ENCODE assay signal across 11 cellular contexts in the genomic region with DNA sequence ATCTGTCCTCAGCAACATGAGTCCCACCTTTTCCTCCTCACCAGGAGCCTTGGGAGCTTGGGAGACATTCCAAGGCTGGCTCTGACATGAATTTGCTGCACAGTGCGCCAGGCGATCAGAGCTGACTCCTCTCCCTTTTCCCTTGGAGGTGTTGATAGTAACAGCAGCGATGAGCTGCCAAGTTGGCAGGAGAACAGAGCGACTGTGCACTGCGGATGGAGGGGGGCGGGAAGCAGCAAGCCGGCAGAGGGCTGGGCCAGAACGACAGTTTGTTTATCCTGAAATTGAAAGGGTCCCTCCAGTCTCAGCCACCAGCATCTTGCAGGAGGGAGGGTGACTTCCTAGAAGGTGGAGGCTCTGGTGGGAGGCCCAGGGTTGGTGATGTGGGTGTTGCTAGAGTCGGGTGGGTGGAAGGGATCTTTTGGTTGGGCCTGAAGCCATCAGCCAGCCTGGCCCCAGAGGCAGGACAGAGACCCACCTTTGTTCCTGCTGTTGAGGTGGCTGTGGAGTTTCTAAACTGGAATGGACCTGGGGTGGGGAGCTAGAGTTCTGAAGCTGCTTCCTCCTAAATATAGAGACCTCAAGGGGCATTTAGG. TPM values are rescaled to one million over a fixed set of nuclear protein-coding genes. Genes with fewer than 3 reads are reported as not detected.
DNase-seq lines count a peak whose midpoint lies in the region; ATAC-seq lines count a peak whose summit lies in the region.
"Had no signal": no experiment of that assay in that cellular context is flagged by ENCODE, and none has a peak within 500 bp of the region (broad histone marks: within the 10 kb centered on the region; RNA-seq: fewer than 3 reads in every experiment).

No MANE protein-coding gene starts in this region.

- H3K4me3 Mint-ChIP-seq in activated T-helper 17 cell treated with anti-CD3 and anti-CD28 coated beads, Interleukin-2, amount 50 U/mL, for 72 hours: no peak overlapping the region
- H3K4me3 Mint-ChIP-seq in activated CD4-positive, alpha-beta T cell treated with anti-CD3 and anti-CD28 coated beads for 36 hours: no peak overlapping the region
- H3K4me3 Mint-ChIP-seq: IgD-negative memory B cell had no signal

- no peaks in the 10 kb centered on the region for H3K9me3 ChIP-seq in neuronal stem cell (replicated peaks in 1 of 2; ENCODE audit: control insufficient read depth in 2 of 2, insufficient read depth in 1 of 2, low read depth in 1 of 2, low read length in 2 of 2)

- no peak overlapping the region for H3K4ac ChIP-seq in neuronal stem cell (ENCODE audit: low read length)

- no CpG with 5 or more reads among the region's 9 CpGs for WGBS in neuronal stem cell (ENCODE audit: extremely low coverage in 2 of 2, insufficient read length in 2 of 2, insufficient replicate concordance in 1 of 2), 2 donors

- intact Hi-C loops in activated CD4-positive, alpha-beta T cell treated with anti-CD3 and anti-CD28 coated beads for 36 hours (cut with DNase I, micrococcal nuclease): no loop called here

- H3K79me1 ChIP-seq in neuronal stem cell (ENCODE audit: low read depth, low read length): no peaks in the 10 kb centered on the region

- DNase-seq in Daoy (ENCODE audit: low read depth): peak; percentile 35
- DNase-seq in NCI-H226: peak; percentile 26
- DNase-seq in neuronal stem cell (ENCODE audit: low spot score): no peak
- no peak for DNase-seq in stimulated activated CD8-positive, alpha-beta memory T cell treated with anti-CD3 and anti-CD28 coated beads, Interleukin-4, amount 100 ng/mL, for 48 hours
- no peak for DNase-seq in NCI-H526 (lab: John Stamatoyannopoulos, UW)
- no peak for DNase-seq in activated CD4-positive, alpha-beta T cell treated with anti-CD3 and anti-CD28 coated beads for 36 hours
- DNase-seq: activated effector memory CD4-positive, alpha-beta T cell treated with anti-CD3 and anti-CD28 coated beads, Interleukin-2, amount 50 U/mL, for 16 hours; islet precursor cell had no signal

- peaks cover 0 to 78% (median 0%) of the 10 kb centered on the region in 3 experiments for H3K27me3 ChIP-seq in neuronal stem cell (ENCODE audit: control insufficient read depth in 3 of 3, insufficient read depth in 3 of 3, low read depth in 1 of 3, low read length in 3 of 3)

- no peak overlapping the region for H3K4me3 ChIP-seq in neuronal stem cell (ENCODE audit: low read length in 2 of 2)

- H3K27me3 Mint-ChIP-seq in activated T-helper 17 cell treated with anti-CD3 and anti-CD28 coated beads, Interleukin-2, amount 50 U/mL, for 72 hours: peaks cover 3% of the 10 kb centered on the region
- peaks cover 2% of the 10 kb centered on the region for H3K27me3 Mint-ChIP-seq in activated CD4-positive, alpha-beta T cell treated with anti-CD3 and anti-CD28 coated beads for 36 hours

- peaks cover 0 to 7% of the 10 kb centered on the region in 2 donors for H3K4me1 ChIP-seq in neuronal stem cell (ENCODE audit: control insufficient read depth in 2 of 2, insufficient read depth in 1 of 2, low read depth in 1 of 2, low read length in 2 of 2)

- peak overlapping the region; percentile 39 for H2AFZ ChIP-seq in neuronal stem cell (ENCODE audit: low read length)

- no peak overlapping the region for H3K14ac ChIP-seq in neuronal stem cell (ENCODE audit: low read length)

- H3K36me3 Mint-ChIP-seq in activated T-helper 17 cell treated with anti-CD3 and anti-CD28 coated beads, Interleukin-2, amount 50 U/mL, for 72 hours (ENCODE audit: low read depth): no peaks in the 10 kb centered on the region
- H3K36me3 Mint-ChIP-seq in activated CD4-positive, alpha-beta T cell treated with anti-CD3 and anti-CD28 coated beads for 36 hours (ENCODE audit: low read depth): no peaks in the 10 kb centered on the region
- H3K36me3 Mint-ChIP-seq: IgD-negative memory B cell had no signal

- H2BK120ac ChIP-seq in neuronal stem cell (ENCODE audit: low read depth, low read length): no peak overlapping the region

- no peak overlapping the region for H3K27ac Mint-ChIP-seq in activated T-helper 17 cell treated with anti-CD3 and anti-CD28 coated beads, Interleukin-2, amount 50 U/mL, for 72 hours
- H3K27ac Mint-ChIP-seq in activated CD4-positive, alpha-beta T cell treated with anti-CD3 and anti-CD28 coated beads for 36 hours: no peak overlapping the region
- H3K27ac Mint-ChIP-seq: IgD-negative memory B cell had no signal

- H3K9me3 Mint-ChIP-seq in activated T-helper 17 cell treated with anti-CD3 and anti-CD28 coated beads, Interleukin-2, amount 50 U/mL, for 72 hours: no peaks in the 10 kb centered on the region
- H3K9me3 Mint-ChIP-seq in activated CD4-positive, alpha-beta T cell treated with anti-CD3 and anti-CD28 coated beads for 36 hours (ENCODE audit: low read depth): no peaks in the 10 kb centered on the region
- H3K9me3 Mint-ChIP-seq: IgD-negative memory B cell had no signal

- peak overlapping the region; percentile 17 for H2BK15ac ChIP-seq in neuronal stem cell (ENCODE audit: low read length)

- no peak overlapping the region for H2BK5ac ChIP-seq in neuronal stem cell (ENCODE audit: low read length)

- H3K36me3 ChIP-seq in neuronal stem cell (replicated peaks in 1 of 2; ENCODE audit: control insufficient read depth in 2 of 2, insufficient read depth in 2 of 2, low read length in 2 of 2): no peaks in the 10 kb centered on the region

- POLR2A ChIA-PET in activated CD4-positive, alpha-beta T cell treated with anti-CD3 and anti-CD28 coated beads for 36 hours (lab: Charles Lee): no interaction called here

- H3K18ac ChIP-seq in neuronal stem cell (ENCODE audit: low read length): peak overlapping the region; percentile 69

- ATAC-seq in esophagus mucosa: peak; percentile 61
- ATAC-seq in activated T-helper 17 cell treated with anti-CD3 and anti-CD28 coated beads, Interleukin-2, amount 50 U/mL, for 72 hours (replicated peaks): no peak
- ATAC-seq in activated CD4-positive, alpha-beta T cell treated with anti-CD3 and anti-CD28 coated beads for 36 hours: no peak

- H4K8ac ChIP-seq in neuronal stem cell (ENCODE audit: low read depth, low read length): no peak overlapping the region

- CTCF ChIA-PET in activated CD4-positive, alpha-beta T cell treated with anti-CD3 and anti-CD28 coated beads for 36 hours (lab: Charles Lee): interaction anchor here (0.6 to 1.1 kb wide), 5 partner anchors 8 to 459 kb away, joined by 3 to 4 read pairs (median 3); no protein-coding TSS in a partner anchor

- H2AK5ac ChIP-seq in neuronal stem cell (ENCODE audit: low read depth, low read length): no peak overlapping the region

- no peaks in the 10 kb centered on the region for H3K4me1 Mint-ChIP-seq in activated T-helper 17 cell treated with anti-CD3 and anti-CD28 coated beads, Interleukin-2, amount 50 U/mL, for 72 hours
- no peaks in the 10 kb centered on the region for H3K4me1 Mint-ChIP-seq in activated CD4-positive, alpha-beta T cell treated with anti-CD3 and anti-CD28 coated beads for 36 hours
- H3K4me1 Mint-ChIP-seq: IgD-negative memory B cell had no signal

- no peak overlapping the region for H4K91ac ChIP-seq in neuronal stem cell (ENCODE audit: low read depth, low read length, poor library complexity)

- no peak overlapping the region for H3K4me2 ChIP-seq in neuronal stem cell (ENCODE audit: insufficient read depth, low read length, poor library complexity, severe bottlenecking)

- no peak overlapping the region for H3K23ac ChIP-seq in neuronal stem cell (ENCODE audit: low read depth, low read length, poor library complexity)

- no peak overlapping the region for H2BK12ac ChIP-seq in neuronal stem cell (ENCODE audit: low read length)

- H3K9ac ChIP-seq in neuronal stem cell (ENCODE audit: low read depth, low read length, poor library complexity): no peak overlapping the region

- H3K27ac ChIP-seq in neuronal stem cell (replicated peaks; ENCODE audit: low read length): no peak overlapping the region

RNA-seq across cellular contexts. Expression of a gene that starts 22.5 kb away (rescaled TPM):
- total RNA-seq in Daoy (2014; rRNA removed; shearing (Covaris generic)): 5.5 and 8.8 TPM in 2 replicates
- total RNA-seq in esophagus mucosa: 18.6 TPM
- 57.2 TPM for polyA plus RNA-seq in neuronal stem cell (2013, experiment 1 of 2)
- polyA plus RNA-seq in neuronal stem cell (2013, experiment 2 of 2): 56.7 TPM
- total RNA-seq in activated T-helper 17 cell treated with anti-CD3 and anti-CD28 coated beads, Interleukin-2, amount 50 U/mL, for 72 hours: 10 to 100 TPM; 24.3 to 27.1 TPM
- total RNA-seq in activated CD4-positive, alpha-beta T cell treated with anti-CD3 and anti-CD28 coated beads for 36 hours: 10 to 100 TPM; 21.3 to 28.3 TPM

RNA-seq across cellular contexts. Expression of a gene that starts 53.6 kb away (rescaled TPM):
- total RNA-seq in Daoy (2014; rRNA removed; shearing (Covaris generic)): 499 and 574 TPM in 2 replicates
- total RNA-seq in esophagus mucosa: 129 TPM
- polyA plus RNA-seq in neuronal stem cell (2013, experiment 1 of 2): 212 TPM
- polyA plus RNA-seq in neuronal stem cell (2013, experiment 2 of 2): 227 TPM
- 100 to 1,000 TPM; 276 to 391 TPM for total RNA-seq in activated T-helper 17 cell treated with anti-CD3 and anti-CD28 coated beads, Interleukin-2, amount 50 U/mL, for 72 hours
- total RNA-seq in activated CD4-positive, alpha-beta T cell treated with anti-CD3 and anti-CD28 coated beads for 36 hours: 100 to 1,000 TPM; 271 to 368 TPM

Comparison
In these comparisons a context has a peak if more than half of its experiments do, and no peak if none do; other contexts are left out.
1. DNase-seq: peak in Daoy (single experiment) and NCI-H226 (single experiment); none in neuronal stem cell (single experiment), stimulated activated CD8-positive, alpha-beta memory T cell treated with anti-CD3 and anti-CD28 coated beads, Interleukin-4, amount 100 ng/mL, for 48 hours (single experiment), NCI-H526 (0 of 2) and activated CD4-positive, alpha-beta T cell treated with anti-CD3 and anti-CD28 coated beads for 36 hours (single experiment).